In genomic region chr7:157489870-157490269, GRCh38 we compare ENCODE assay signal across 7 cellular contexts.
DNase-seq lines count a peak whose midpoint lies in the region; ATAC-seq and TF ChIP-seq lines count a peak whose summit lies in the region.
"Not testable (repeated sequence)": the region's sequence is repeated elsewhere in the genome, so short reads cannot be mapped to it uniquely, and the experiment has no call there.

No MANE protein-coding gene starts in this region.

- H3K4me3 Mint-ChIP-seq in T-cell; natural killer cell treated with Interleukin-12 subunit alpha and Interleukin-12 subunit beta and Interleukin-15 and Interleukin-18, amount 100 ng/mL, for 72 hours; type B pancreatic cell: not testable (repeated sequence)

- H3K27me3 Mint-ChIP-seq in T-cell, type B pancreatic cell: not testable (repeated sequence)
- H3K27me3 Mint-ChIP-seq in natural killer cell treated with Interleukin-12 subunit alpha and Interleukin-12 subunit beta and Interleukin-15 and Interleukin-18, amount 100 ng/mL, for 72 hours, result peaks cover 32 to 51% of the 10 kb centered on the region in 2 donors

- peak overlapping the region; percentile 42 to 90 (median 87); a peak in 21 of 22 replicates for H3K27ac ChIP-seq in BLaER1 treated with 17β-estradiol and CSF1 and Interleukin-3, amounts not matched to agents 10 nM and 100 nM
- H3K27ac ChIP-seq in HL-60 (replicated peaks), result peak overlapping the region; percentile 28; the same call in 1 of the 2 replicates
- H3K27ac ChIP-seq in brain microvascular endothelial cell, result peak overlapping the region; percentile 69

- H3K4me1 Mint-ChIP-seq in T-cell, result peaks cover 36 to 49% (median 49%) of the 10 kb centered on the region in 3 donors
- H3K4me1 Mint-ChIP-seq in natural killer cell treated with Interleukin-12 subunit alpha and Interleukin-12 subunit beta and Interleukin-15 and Interleukin-18, amount 100 ng/mL, for 72 hours (ENCODE audit: low read depth in 2 of 2), result peaks cover 16 to 25% of the 10 kb centered on the region in 2 donors
- H3K4me1 Mint-ChIP-seq in type B pancreatic cell (ENCODE audit: unreplicated experiment), result not testable (repeated sequence)

- POLR2A ChIA-PET in T-cell (lab: Charles Lee), result interaction anchor here in 1 of 2 donors (0.6 kb wide), 1 partner anchor 16 kb away, joined by 3 read pairs; no protein-coding TSS in a partner anchor

- not testable (repeated sequence) for H3K36me3 Mint-ChIP-seq in T-cell, type B pancreatic cell
- peaks cover 18% of the 10 kb centered on the region for H3K36me3 Mint-ChIP-seq in natural killer cell treated with Interleukin-12 subunit alpha and Interleukin-12 subunit beta and Interleukin-15 and Interleukin-18, amount 100 ng/mL, for 72 hours

- TF ChIP-seq CTCF in HL-60 (IDR thresholded peaks at IDR 0.05; ENCODE audit: insufficient read depth, low read length); brain microvascular endothelial cell (IDR thresholded peaks at IDR 0.05; ENCODE audit: low read depth, low read length, missing control alignments); type B pancreatic cell (conservative IDR thresholded peaks at IDR 0.05): not testable (repeated sequence)

- H3K4me3 ChIP-seq in BLaER1 treated with 17β-estradiol and CSF1 and Interleukin-3, amounts not matched to agents 10 nM and 100 nM; HL-60 (replicated peaks; ENCODE audit: insufficient read depth, low read length); brain microvascular endothelial cell (ENCODE audit: low read depth, low read length): not testable (repeated sequence)

- H3K27ac Mint-ChIP-seq in T-cell (peak overlapping the region; percentile 34 to 86), type B pancreatic cell (peak overlapping the region; percentile 84)
- peak overlapping the region; percentile 26 to 57 for H3K27ac Mint-ChIP-seq in natural killer cell treated with Interleukin-12 subunit alpha and Interleukin-12 subunit beta and Interleukin-15 and Interleukin-18, amount 100 ng/mL, for 72 hours

- CTCF ChIA-PET in T-cell (lab: Charles Lee), result interaction anchor here in 1 of 2 donors (0.5 kb wide), 1 partner anchor 54 kb away, joined by 3 read pairs; no protein-coding TSS in a partner anchor

- H3K27me3 ChIP-seq in BLaER1 treated with 17β-estradiol and CSF1 and Interleukin-3, amounts not matched to agents 10 nM and 100 nM, result peaks cover 13 to 37% (median 27%) of the 10 kb centered on the region in 11 experiments
- not testable (repeated sequence) for H3K27me3 ChIP-seq in HL-60 (ENCODE audit: insufficient read depth, poor library complexity, severe bottlenecking); brain microvascular endothelial cell (replicated peaks)

- peaks cover 7 to 21% (median 15%) of the 10 kb centered on the region in 11 experiments for H3K9me3 ChIP-seq in BLaER1 treated with 17β-estradiol and CSF1 and Interleukin-3, amounts not matched to agents 10 nM and 100 nM (replicated peaks in 1 of 11)

- not testable (repeated sequence) for H3K36me3 ChIP-seq in BLaER1 treated with 17β-estradiol and CSF1 and Interleukin-3, amounts not matched to agents 10 nM and 100 nM; brain microvascular endothelial cell (replicated peaks)

- not testable (repeated sequence) for H4K20me1 ChIP-seq in BLaER1 treated with 17β-estradiol and CSF1 and Interleukin-3, amounts not matched to agents 10 nM and 100 nM

- H3K4me1 ChIP-seq in BLaER1 treated with 17β-estradiol and CSF1 and Interleukin-3, amounts not matched to agents 10 nM and 100 nM, result peaks cover 13 to 59% (median 33%) of the 10 kb centered on the region in 10 experiments

- not testable (repeated sequence) for ATAC-seq in T-cell (replicated peaks in 1 of 4); natural killer cell treated with Interleukin-12 subunit alpha and Interleukin-12 subunit beta and Interleukin-15 and Interleukin-18, amount 100 ng/mL, for 72 hours

- in situ Hi-C loops in brain microvascular endothelial cell (cut with HindIII; ENCODE audit: low pct_ligation_motif_present, low sequenced_read_pairs), result not testable (repeated sequence)

- peak overlapping the region in 9 of 11 experiments; percentile 54 to 75 (median 67); a peak in 17 of 22 replicates for H3K9ac ChIP-seq in BLaER1 treated with 17β-estradiol and CSF1 and Interleukin-3, amounts not matched to agents 10 nM and 100 nM

- not testable (repeated sequence) for DNase-seq in HL-60 (ENCODE audit: low read depth in 1 of 2, low spot score in 1 of 2); brain microvascular endothelial cell; natural killer cell treated with Interleukin-12 subunit alpha and Interleukin-12 subunit beta and Interleukin-15 and Interleukin-18, amount 100 ng/mL, for 72 hours (ENCODE audit: low spot score); type B pancreatic cell (ENCODE audit: extremely low spot score, unreplicated experiment)
- peak in 1 of 34 experiments; percentile 0 for DNase-seq in T-cell
- DNase-seq in activated CD8-positive, alpha-beta memory T cell treated with anti-CD3 and anti-CD28 coated beads for 24 hours, result peak; percentile 43

- not testable (repeated sequence) for H3K9me3 Mint-ChIP-seq in T-cell; natural killer cell treated with Interleukin-12 subunit alpha and Interleukin-12 subunit beta and Interleukin-15 and Interleukin-18, amount 100 ng/mL, for 72 hours; type B pancreatic cell

- peak overlapping the region; percentile 49 to 78 (median 63) for H3K4me2 ChIP-seq in BLaER1 treated with 17β-estradiol and CSF1 and Interleukin-3, amounts not matched to agents 10 nM and 100 nM

Comparison
In these comparisons a context has a peak if more than half of its experiments do, and no peak if none do; other contexts are left out.
1. H3K27ac ChIP-seq: peak in every context shown above with its lines; median percentile 87 in BLaER1 treated with 17β-estradiol and CSF1 and Interleukin-3, amounts not matched to agents 10 nM and 100 nM; 69 in brain microvascular endothelial cell; 28 in HL-60.